ENCODE assay signal across 8 cellular contexts in the genomic region with DNA sequence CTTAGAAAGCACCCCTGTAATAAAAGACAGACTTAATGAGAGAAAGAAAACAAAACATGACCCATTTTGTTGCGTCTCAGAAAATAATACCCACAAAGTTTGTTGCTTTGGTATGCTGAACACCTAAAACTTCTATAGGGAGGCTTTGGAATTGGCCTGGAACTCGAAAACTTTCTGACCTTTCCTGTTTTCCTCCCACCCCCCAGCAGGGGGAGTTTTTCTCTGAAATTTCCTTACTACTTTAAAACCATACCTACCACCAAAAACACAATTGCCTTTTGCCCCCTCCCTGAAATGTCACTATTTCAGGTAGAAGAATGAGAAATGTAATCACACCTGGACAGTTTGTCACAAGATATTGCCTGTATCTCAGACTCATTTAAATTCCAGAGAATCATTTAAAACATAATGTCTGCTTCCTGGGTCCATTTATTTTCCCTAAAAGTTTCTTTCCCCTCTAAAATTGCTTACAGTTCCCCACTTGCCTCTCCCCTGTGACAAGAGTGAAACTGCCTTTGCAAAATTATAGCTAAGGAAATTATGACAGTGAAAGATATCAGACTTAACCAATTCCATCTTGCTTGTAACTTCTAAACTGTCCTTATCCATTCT.
DNase-seq lines count a peak whose midpoint lies in the region; ATAC-seq and FAIRE-seq lines count a peak whose summit lies in the region.

No MANE protein-coding gene starts in this region.

- ATAC-seq in GM19395 (IDR thresholded peaks at IDR 0.05; ENCODE audit: unreplicated experiment) (no peak), GM18861 (IDR thresholded peaks at IDR 0.05; ENCODE audit: unreplicated experiment) (no peak)

- in situ Hi-C loops in G401 (cut with HindIII; ENCODE audit: low sequenced_read_pairs) = no loop called here

- DNase-seq in AML-193 (lab: John Stamatoyannopoulos, UW) (peak; percentile 14 to 27), GM19239 (ENCODE audit: insufficient read length, low spot score) (peak; percentile 0), RKO (ENCODE audit: low spot score) (peak; percentile 18), iPS-NIHi11 (ENCODE audit: low spot score) (peak; percentile 44), G401 (ENCODE audit: low spot score) (no peak), hypothalamus (lab: John Stamatoyannopoulos, UW) (no peak)

- FAIRE-seq in GM19239 (lab: Jason Lieb, UNC) = peak; percentile 47

Comparison
In these comparisons a context has a peak if more than half of its experiments do, and no peak if none do; other contexts are left out.
1. DNase-seq: peak in AML-193 (2 of 2), GM19239 (single experiment), RKO (single experiment) and iPS-NIHi11 (single experiment); none in G401 (single experiment) and hypothalamus (0 of 51).